In the genomic region with DNA sequence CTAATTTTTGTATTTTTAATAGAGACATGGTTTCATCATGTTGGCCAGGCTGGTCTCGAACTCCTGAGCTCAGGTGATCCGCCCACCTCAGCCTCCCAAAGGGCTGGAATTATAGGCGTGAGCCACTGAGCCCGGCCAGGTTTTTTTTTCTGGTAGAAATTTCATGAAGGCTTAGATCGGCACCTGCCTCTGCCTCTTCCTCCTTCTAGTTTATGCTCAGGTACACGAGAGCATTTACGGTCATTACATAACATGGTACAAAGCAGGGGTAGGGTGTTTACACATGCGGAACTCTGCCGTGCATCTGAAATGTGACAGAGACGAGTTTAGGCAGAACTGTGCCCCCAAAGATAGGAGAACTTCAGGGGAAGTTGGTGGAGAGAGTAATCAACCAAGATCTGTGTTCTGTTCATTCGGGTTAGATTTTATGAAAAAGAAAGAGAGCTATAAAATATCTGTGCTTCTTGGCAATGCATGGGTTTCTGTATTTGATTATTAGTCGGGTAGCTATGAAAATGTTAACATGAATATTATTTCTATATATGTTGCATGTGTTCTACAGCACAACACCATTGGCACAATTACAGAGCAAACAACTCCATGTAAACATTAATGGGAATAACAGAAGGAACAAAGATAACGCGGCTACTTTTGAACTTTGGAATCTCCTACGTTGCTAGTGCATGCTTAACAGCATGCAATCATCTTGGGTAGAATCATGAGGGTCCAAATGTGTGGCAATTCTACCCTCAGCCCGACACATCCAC, we compare ENCODE assay signal across 17 cellular contexts.
"Had no signal": no experiment of that assay in that cellular context is flagged by ENCODE, and none has a peak within 500 bp of the region (broad histone marks: within the 10 kb centered on the region; RNA-seq: fewer than 3 reads in every experiment).

No MANE protein-coding gene starts in this region.

- H3K27me3 ChIP-seq: ascending aorta, cardiac muscle cell, heart left ventricle had no signal

- DNase-seq: activated CD4-positive, alpha-beta T cell treated with anti-CD3 and anti-CD28 coated beads for 36 hours; activated CD8-positive, alpha-beta memory T cell treated with anti-CD3 and anti-CD28 coated beads, Interleukin-2, amount 50 U/mL, for 48 hours; activated CD8-positive, alpha-beta T cell treated with anti-CD3 and anti-CD28 coated beads, Interleukin-2, amount 10 ng/mL, durations not matched to agents 7 days and 5 days; activated naive CD4-positive, alpha-beta T cell; effector CD4-positive, alpha-beta T cell; heart left ventricle; lower lobe of right lung; naive thymus-derived CD4-positive, alpha-beta T cell; right cardiac atrium; spleen; stimulated activated CD4-positive, alpha-beta T cell treated with anti-CD3 and anti-CD28 coated beads, Interleukin-1b, Interleukin-23, amount 100 ng/mL, for 48 hours; substantia nigra; T-helper 9 cell had no signal

- H3K4me1 ChIP-seq: ascending aorta, heart left ventricle, lower lobe of right lung had no signal

- H3K4me3 ChIP-seq: ascending aorta, cardiac muscle cell, heart left ventricle, lower lobe of right lung, spleen had no signal

- ATAC-seq: activated CD4-positive, alpha-beta T cell treated with anti-CD3 and anti-CD28 coated beads for 36 hours; activated CD8-positive, alpha-beta T cell treated with anti-CD3 and anti-CD28 coated beads, Interleukin-2, amount 10 ng/mL, durations not matched to agents 7 days and 5 days; heart left ventricle; lower lobe of right lung; naive thymus-derived CD4-positive, alpha-beta T cell; right cardiac atrium; stimulated activated memory B cell treated with anti-CD40 and anti-IgM and Interleukin-4, amounts not matched to agents 10 μg/mL and 1 μg/mL and 100 μg/mL, for 72 hours had no signal

- H3K9me3 ChIP-seq: ascending aorta, heart left ventricle, lower lobe of right lung, spleen had no signal

- H3K36me3 ChIP-seq: ascending aorta, cardiac muscle cell, heart left ventricle, lower lobe of right lung, spleen had no signal

- H3K27ac ChIP-seq: ascending aorta, cardiac muscle cell, heart left ventricle, lower lobe of right lung, spleen had no signal

- FAIRE-seq: frontal cortex had no signal
